In genomic region chr17:40065041-40065770, GRCh38 we compare ENCODE assay signal across 8 cellular contexts. TPM values are rescaled to one million over a fixed set of nuclear protein-coding genes. Genes with fewer than 3 reads are reported as not detected.
DNase-seq lines count a peak whose midpoint lies in the region; ATAC-seq and TF ChIP-seq lines count a peak whose summit lies in the region.

No MANE protein-coding gene starts in this region.

- intact Hi-C loops in activated T-helper 1 cell treated with anti-CD3 and anti-CD28 coated beads, Interleukin-12 subunit alpha, Interleukin-12 subunit beta, Interleukin-2, Interleukin-4 antibody, amounts not matched to agents 30 ng/mL and 10 ng/mL and 1 ng/mL, durations not matched to agents 14 hours and 24 hours and 36 hours (cut with micrococcal nuclease): loop anchor here (5.0 kb wide), 1 partner anchor 102 kb away; no protein-coding TSS in a partner anchor
- intact Hi-C loops in right cardiac atrium (cut with DNase I): loop anchor here in 2 of 4 donors (5.0 kb wide), 1 partner anchor 47 kb away; no protein-coding TSS in a partner anchor

- H3K9ac ChIP-seq in GM23248: peak overlapping the region; percentile 95
- peak overlapping the region; percentile 49 for H3K9ac ChIP-seq in skeletal muscle satellite cell (ENCODE audit: low read depth, low read length)
- no peak overlapping the region for H3K9ac ChIP-seq in trophoblast cell (ENCODE audit: low read length)

- no peak overlapping the region for H4K91ac ChIP-seq in trophoblast cell (ENCODE audit: low read depth, low read length)

- H3K4me2 ChIP-seq in GM23248 (ENCODE audit: unreplicated experiment) (peak overlapping the region; percentile 96), skeletal muscle satellite cell (ENCODE audit: low read length) (peak overlapping the region; percentile 84), trophoblast cell (ENCODE audit: low read length) (no peak overlapping the region)

- no peak overlapping the region for H2BK120ac ChIP-seq in trophoblast cell (ENCODE audit: insufficient read depth, low read length, poor library complexity)

- peaks cover 6% of the 10 kb centered on the region; the same call in 1 of the 2 replicates for H4K20me1 ChIP-seq in GM23248 (ENCODE audit: insufficient read depth)

- ATAC-seq in right cardiac atrium: no peak

- peaks cover 37% of the 10 kb centered on the region for H3K27me3 Mint-ChIP-seq in activated T-helper 1 cell treated with anti-CD3 and anti-CD28 coated beads, Interleukin-12 subunit alpha, Interleukin-12 subunit beta, Interleukin-2, Interleukin-4 antibody, amounts not matched to agents 30 ng/mL and 10 ng/mL and 1 ng/mL, durations not matched to agents 14 hours and 24 hours and 36 hours (ENCODE audit: insufficient read depth)

- 11 to 12% methylated on average over 8 to 9 of the region's 9 CpGs for WGBS in GM23248 (ENCODE audit: low coverage in 1 of 2, low lambda C conversion rate in 2 of 2, missing lambda C conversion rate in 2 of 2), 2 experiments
- 8% methylated on average over 9 of the region's 9 CpGs for WGBS in right cardiac atrium
- WGBS in trophoblast cell (ENCODE audit: extremely low coverage, insufficient coverage, insufficient read length): no CpG with 5 or more reads among the region's 9 CpGs

- no peak overlapping the region for H3K4ac ChIP-seq in trophoblast cell (ENCODE audit: low read depth, low read length)

- H3K18ac ChIP-seq in trophoblast cell (ENCODE audit: low read length): no peak overlapping the region

- H3K9me3 Mint-ChIP-seq in activated T-helper 1 cell treated with anti-CD3 and anti-CD28 coated beads, Interleukin-12 subunit alpha, Interleukin-12 subunit beta, Interleukin-2, Interleukin-4 antibody, amounts not matched to agents 30 ng/mL and 10 ng/mL and 1 ng/mL, durations not matched to agents 14 hours and 24 hours and 36 hours: no peaks in the 10 kb centered on the region

- H4K8ac ChIP-seq in trophoblast cell (ENCODE audit: low read depth, low read length): no peak overlapping the region

- no peak overlapping the region for H2BK12ac ChIP-seq in trophoblast cell (ENCODE audit: low read length)

- in situ Hi-C loops in GM23248 (cut with MboI): no loop called here

- peak overlapping the region; percentile 15 for H3K27ac Mint-ChIP-seq in activated T-helper 1 cell treated with anti-CD3 and anti-CD28 coated beads, Interleukin-12 subunit alpha, Interleukin-12 subunit beta, Interleukin-2, Interleukin-4 antibody, amounts not matched to agents 30 ng/mL and 10 ng/mL and 1 ng/mL, durations not matched to agents 14 hours and 24 hours and 36 hours

- H3K27me3 ChIP-seq in GM23248 (replicated peaks; ENCODE audit: insufficient read depth): no peaks in the 10 kb centered on the region
- H3K27me3 ChIP-seq in right cardiac atrium (ENCODE audit: control insufficient read depth, insufficient read depth): no peaks in the 10 kb centered on the region
- H3K27me3 ChIP-seq in skeletal muscle satellite cell (ENCODE audit: control insufficient read depth, insufficient read depth, low read length): no peaks in the 10 kb centered on the region
- H3K27me3 ChIP-seq in trophoblast cell (ENCODE audit: insufficient read depth, low read length): no peaks in the 10 kb centered on the region

- no peak overlapping the region for H2AFZ ChIP-seq in GM23248
- no peak overlapping the region for H2AFZ ChIP-seq in trophoblast cell (ENCODE audit: insufficient read depth, low read length, poor library complexity)

- H3K9me3 ChIP-seq in GM23248 (ENCODE audit: low read depth): no peaks in the 10 kb centered on the region
- H3K9me3 ChIP-seq in right cardiac atrium (ENCODE audit: control insufficient read depth, low read length): no peaks in the 10 kb centered on the region
- H3K9me3 ChIP-seq in skeletal muscle satellite cell (replicated peaks; ENCODE audit: low read length): no peaks in the 10 kb centered on the region
- no peaks in the 10 kb centered on the region for H3K9me3 ChIP-seq in trophoblast cell (ENCODE audit: insufficient read depth, low read depth, low read length)

- H3K4me3 Mint-ChIP-seq in activated T-helper 1 cell treated with anti-CD3 and anti-CD28 coated beads, Interleukin-12 subunit alpha, Interleukin-12 subunit beta, Interleukin-2, Interleukin-4 antibody, amounts not matched to agents 30 ng/mL and 10 ng/mL and 1 ng/mL, durations not matched to agents 14 hours and 24 hours and 36 hours: peak overlapping the region; percentile 64

- H3K14ac ChIP-seq in trophoblast cell (ENCODE audit: low read length): no peak overlapping the region

- no peaks in the 10 kb centered on the region for H3K36me3 Mint-ChIP-seq in activated T-helper 1 cell treated with anti-CD3 and anti-CD28 coated beads, Interleukin-12 subunit alpha, Interleukin-12 subunit beta, Interleukin-2, Interleukin-4 antibody, amounts not matched to agents 30 ng/mL and 10 ng/mL and 1 ng/mL, durations not matched to agents 14 hours and 24 hours and 36 hours (ENCODE audit: low read depth)

- no peak overlapping the region for H2AK5ac ChIP-seq in trophoblast cell (ENCODE audit: low read length)

- peaks cover 8% of the 10 kb centered on the region for H3K79me1 ChIP-seq in trophoblast cell (ENCODE audit: low read length)

- H3K9me2 ChIP-seq in GM23248 (ENCODE audit: insufficient read depth): no peaks in the 10 kb centered on the region

- DNase-seq in GM23248 (peak; percentile 38), right cardiac atrium (peak in 2 of 3 donors; percentile 77 to 80), GDM1 (lab: John Stamatoyannopoulos, UW) (no peak), trophoblast cell (no peak), iPS-NIHi7 (ENCODE audit: extremely low spot score) (no peak), GM10266 (ENCODE audit: extremely low spot score) (no peak)
- no peak for DNase-seq in activated T-helper 1 cell treated with anti-CD3 and anti-CD28 coated beads, Interleukin-12 subunit alpha, Interleukin-12 subunit beta, Interleukin-2, Interleukin-4 antibody, amounts not matched to agents 30 ng/mL and 10 ng/mL and 1 ng/mL, durations not matched to agents 14 hours and 24 hours and 36 hours (ENCODE audit: low spot score)

- H3K79me2 ChIP-seq in GM23248 (ENCODE audit: insufficient read depth) (peaks cover 59% of the 10 kb centered on the region), trophoblast cell (ENCODE audit: control insufficient read depth, insufficient read depth, low read length, poor library complexity) (no peaks in the 10 kb centered on the region)

- H2BK5ac ChIP-seq in trophoblast cell (ENCODE audit: low read depth, low read length, poor library complexity): no peak overlapping the region

- H3K23ac ChIP-seq in trophoblast cell (ENCODE audit: low read length): no peak overlapping the region

- H3K4me1 ChIP-seq in GM23248 (ENCODE audit: insufficient read depth): peaks cover 41% of the 10 kb centered on the region
- peaks cover 25% of the 10 kb centered on the region for H3K4me1 ChIP-seq in right cardiac atrium (ENCODE audit: control insufficient read depth, insufficient read depth, low read length)
- H3K4me1 ChIP-seq in skeletal muscle satellite cell (ENCODE audit: control insufficient read depth, insufficient read depth, low read length): peaks cover 56% of the 10 kb centered on the region
- H3K4me1 ChIP-seq in trophoblast cell (ENCODE audit: control insufficient read depth in 1 of 2, insufficient read depth in 2 of 2, low read length in 2 of 2): peaks cover 2 to 23% of the 10 kb centered on the region in 2 experiments

- no peak for TF ChIP-seq CTCF in GM10266 (IDR thresholded peaks at IDR 0.05; ENCODE audit: control insufficient read depth, insufficient read depth, low read depth, missing control alignments)

- H3F3A ChIP-seq in GM23248 (ENCODE audit: insufficient read depth): peaks cover 21% of the 10 kb centered on the region

- H4K12ac ChIP-seq in trophoblast cell (ENCODE audit: low read depth, low read length): no peak overlapping the region

- peak overlapping the region; percentile 99 for H3K4me3 ChIP-seq in GM23248
- peak overlapping the region; percentile 84 for H3K4me3 ChIP-seq in right cardiac atrium (ENCODE audit: low read length)
- peak overlapping the region; percentile 98 for H3K4me3 ChIP-seq in skeletal muscle satellite cell (ENCODE audit: low read length)
- no peak overlapping the region for H3K4me3 ChIP-seq in trophoblast cell (ENCODE audit: low read depth, low read length)

- peaks cover 59% of the 10 kb centered on the region for H3K4me1 Mint-ChIP-seq in activated T-helper 1 cell treated with anti-CD3 and anti-CD28 coated beads, Interleukin-12 subunit alpha, Interleukin-12 subunit beta, Interleukin-2, Interleukin-4 antibody, amounts not matched to agents 30 ng/mL and 10 ng/mL and 1 ng/mL, durations not matched to agents 14 hours and 24 hours and 36 hours (ENCODE audit: low read depth)

- H3K27ac ChIP-seq in GM23248: peak overlapping the region; percentile 11
- H3K27ac ChIP-seq in right cardiac atrium (ENCODE audit: low read length): peak overlapping the region; percentile 97
- no peak overlapping the region for H3K27ac ChIP-seq in trophoblast cell (ENCODE audit: low read depth, low read length)

- no peaks in the 10 kb centered on the region for H3K36me3 ChIP-seq in GM23248 (ENCODE audit: low read depth)
- H3K36me3 ChIP-seq in skeletal muscle satellite cell (ENCODE audit: insufficient read depth, low read length): no peaks in the 10 kb centered on the region
- no peaks in the 10 kb centered on the region for H3K36me3 ChIP-seq in trophoblast cell (ENCODE audit: control insufficient read depth in 1 of 2, insufficient read depth in 2 of 2, low read length in 2 of 2)

RNA-seq across cellular contexts. Expression of gene THRA, which starts 2.4 kb away (rescaled TPM):
- 33.3 and 36.2 TPM in 2 replicates for total RNA-seq in GM23248 (2014; rRNA removed; shearing (Covaris generic))
- polyA plus RNA-seq in GM23248 (2016; fragmentation: Nextera tagmentation; extraction: Ambion mirVana) (15.8 and 16.4 TPM in 2 replicates), right cardiac atrium (73.3 TPM)
- 2.9 and 3.5 TPM in 2 replicates for total RNA-seq in activated T-helper 1 cell treated with anti-CD3 and anti-CD28 coated beads, Interleukin-12 subunit alpha, Interleukin-12 subunit beta, Interleukin-2, Interleukin-4 antibody, amounts not matched to agents 30 ng/mL and 10 ng/mL and 1 ng/mL, durations not matched to agents 14 hours and 24 hours and 36 hours
- total RNA-seq in right cardiac atrium: 10 to 100 TPM; 80.6 to 99.5 (median 95.9) TPM
- 18.8 and 22.6 TPM in 2 replicates for total RNA-seq in skeletal muscle satellite cell (2012; rRNA removed)
- 4.1 TPM in 2 replicates for polyA plus RNA-seq in trophoblast cell (2013)

RNA-seq across cellular contexts. Expression of gene MED24, which starts 11.0 kb away (rescaled TPM):
- total RNA-seq in GM23248 (2014; rRNA removed; shearing (Covaris generic)): 35.3 and 37.3 TPM in 2 replicates
- 33.6 and 35.2 TPM in 2 replicates for polyA plus RNA-seq in GM23248 (2016; fragmentation: Nextera tagmentation; extraction: Ambion mirVana)
- 113 and 120 TPM in 2 replicates for total RNA-seq in activated T-helper 1 cell treated with anti-CD3 and anti-CD28 coated beads, Interleukin-12 subunit alpha, Interleukin-12 subunit beta, Interleukin-2, Interleukin-4 antibody, amounts not matched to agents 30 ng/mL and 10 ng/mL and 1 ng/mL, durations not matched to agents 14 hours and 24 hours and 36 hours
- 10 to 100 TPM; 54.3 to 60.5 (median 54.7) TPM for total RNA-seq in right cardiac atrium
- 45.1 TPM for polyA plus RNA-seq in right cardiac atrium
- 52.7 and 58.3 TPM in 2 replicates for total RNA-seq in skeletal muscle satellite cell (2012; rRNA removed)
- polyA plus RNA-seq in trophoblast cell (2013): 44.7 and 45.9 TPM in 2 replicates

RNA-seq across cellular contexts. Expression of gene NR1D1, which starts 35.2 kb away (rescaled TPM):
- total RNA-seq in GM23248 (2014; rRNA removed; shearing (Covaris generic)): 0.76 and 2.4 TPM in 2 replicates
- polyA plus RNA-seq in GM23248 (2016; fragmentation: Nextera tagmentation; extraction: Ambion mirVana) (4.6 and 5.4 TPM in 2 replicates), right cardiac atrium (12.3 TPM)
- 8.7 and 9.6 TPM in 2 replicates for total RNA-seq in activated T-helper 1 cell treated with anti-CD3 and anti-CD28 coated beads, Interleukin-12 subunit alpha, Interleukin-12 subunit beta, Interleukin-2, Interleukin-4 antibody, amounts not matched to agents 30 ng/mL and 10 ng/mL and 1 ng/mL, durations not matched to agents 14 hours and 24 hours and 36 hours
- total RNA-seq in right cardiac atrium: 10 to 100 TPM; 10.2 to 25.1 (median 18.8) TPM
- 1.8 and 2.2 TPM in 2 replicates for total RNA-seq in skeletal muscle satellite cell (2012; rRNA removed)
- polyA plus RNA-seq in trophoblast cell (2013): 2.0 and 2.2 TPM in 2 replicates

RNA-seq across cellular contexts. Expression of gene CSF3, which starts 50.0 kb away (rescaled TPM):
- not detected in 2 replicates for total RNA-seq in GM23248 (2014; rRNA removed; shearing (Covaris generic))
- polyA plus RNA-seq in GM23248 (2016; fragmentation: Nextera tagmentation; extraction: Ambion mirVana) (0.13 TPM in 1 of 2 replicates, not detected in the other), right cardiac atrium (0.97 TPM)
- total RNA-seq in activated T-helper 1 cell treated with anti-CD3 and anti-CD28 coated beads, Interleukin-12 subunit alpha, Interleukin-12 subunit beta, Interleukin-2, Interleukin-4 antibody, amounts not matched to agents 30 ng/mL and 10 ng/mL and 1 ng/mL, durations not matched to agents 14 hours and 24 hours and 36 hours: not detected in 2 replicates
- under 1 TPM in 2 of 4 donors, not detected in 2; 0.40 to 0.58 TPM for total RNA-seq in right cardiac atrium
- 6.8 and 15.1 TPM in 2 replicates for total RNA-seq in skeletal muscle satellite cell (2012; rRNA removed)
- polyA plus RNA-seq in trophoblast cell (2013): not detected in 2 replicates

RNA-seq across cellular contexts. Expression of gene MSL1, which starts 56.6 kb away (rescaled TPM):
- 45.3 and 76.1 TPM in 2 replicates for total RNA-seq in GM23248 (2014; rRNA removed; shearing (Covaris generic))
- polyA plus RNA-seq in GM23248 (2016; fragmentation: Nextera tagmentation; extraction: Ambion mirVana) (8.9 and 9.0 TPM in 2 replicates), right cardiac atrium (44.8 TPM)
- total RNA-seq in activated T-helper 1 cell treated with anti-CD3 and anti-CD28 coated beads, Interleukin-12 subunit alpha, Interleukin-12 subunit beta, Interleukin-2, Interleukin-4 antibody, amounts not matched to agents 30 ng/mL and 10 ng/mL and 1 ng/mL, durations not matched to agents 14 hours and 24 hours and 36 hours: 87.6 and 88.2 TPM in 2 replicates
- total RNA-seq in right cardiac atrium: 10 to 100 TPM; 53.6 to 57.3 (median 55.2) TPM
- total RNA-seq in skeletal muscle satellite cell (2012; rRNA removed): 40.0 and 42.8 TPM in 2 replicates
- 52.5 and 54.4 TPM in 2 replicates for polyA plus RNA-seq in trophoblast cell (2013)

Comparison
In these comparisons a context has a peak if more than half of its experiments do, and no peak if none do; other contexts are left out.
1. DNase-seq: peak in GM23248 (single experiment) and right cardiac atrium (2 of 3); none in activated T-helper 1 cell treated with anti-CD3 and anti-CD28 coated beads, Interleukin-12 subunit alpha, Interleukin-12 subunit beta, Interleukin-2, Interleukin-4 antibody, amounts not matched to agents 30 ng/mL and 10 ng/mL and 1 ng/mL, durations not matched to agents 14 hours and 24 hours and 36 hours (single experiment), GDM1 (single experiment), trophoblast cell (0 of 2), iPS-NIHi7 (single experiment) and GM10266 (single experiment).